In the genomic region with DNA sequence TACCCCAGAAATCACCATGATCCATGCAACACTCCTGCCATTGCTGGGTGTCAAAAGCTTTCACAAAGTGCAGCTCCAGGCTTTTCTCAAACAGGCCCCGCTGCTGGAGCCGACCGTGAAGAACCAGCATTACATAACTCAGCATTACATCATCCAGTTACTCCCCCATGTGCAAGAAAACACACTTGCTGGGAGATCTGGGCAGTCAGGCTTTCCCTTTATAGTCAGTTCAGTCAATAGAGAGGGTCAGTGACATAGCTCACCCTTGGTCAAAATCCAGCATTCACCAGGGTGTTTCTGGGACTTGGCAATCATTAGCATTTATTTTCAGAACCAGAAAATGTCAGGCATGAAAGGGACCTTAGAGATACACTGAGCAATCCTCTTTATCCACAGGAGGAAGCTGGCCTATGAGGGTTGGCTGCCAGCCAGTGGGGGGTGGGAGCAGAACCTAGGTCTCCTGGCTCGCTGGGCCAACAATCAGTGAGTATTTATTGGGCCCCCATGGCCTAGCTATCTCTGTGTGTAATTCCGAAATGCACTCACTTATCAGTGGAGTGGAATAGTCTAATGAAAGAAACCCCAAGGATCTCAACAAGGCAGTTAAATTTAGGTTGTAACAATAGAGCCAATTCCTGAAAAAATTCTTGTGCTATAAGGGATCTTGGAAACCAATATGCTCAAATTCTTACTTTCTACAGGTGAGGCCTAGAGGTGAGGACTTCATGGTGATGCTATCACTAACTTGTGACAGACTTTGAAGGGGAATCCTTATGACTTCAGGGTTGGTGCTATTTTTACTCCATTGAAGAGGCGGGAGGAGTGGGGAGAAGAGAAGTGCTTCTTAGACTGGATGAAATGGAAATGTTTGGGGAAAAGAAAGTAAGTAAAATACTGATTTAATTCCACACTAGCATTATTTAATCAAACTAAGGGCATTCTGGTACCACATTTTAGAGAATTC, we compare ENCODE assay signal across 9 cellular contexts. TPM values are rescaled to one million over a fixed set of nuclear protein-coding genes. Genes with fewer than 3 reads are reported as not detected.
DNase-seq lines count a peak whose midpoint lies in the region; ATAC-seq lines count a peak whose summit lies in the region.
"Had no signal": no experiment of that assay in that cellular context is flagged by ENCODE, and none has a peak within 500 bp of the region (broad histone marks: within the 10 kb centered on the region; RNA-seq: fewer than 3 reads in every experiment).

No MANE protein-coding gene starts in this region.

- H3K9me3 Mint-ChIP-seq in activated naive CD8-positive, alpha-beta T cell treated with anti-CD3 and anti-CD28 coated beads for 36 hours, result no peaks in the 10 kb centered on the region
- H3K9me3 Mint-ChIP-seq: activated B cell treated with CpG ODN at 0.5 μM for 24 hours had no signal

- H3K4me2 ChIP-seq in mesenchymal stem cell (ENCODE audit: low read length, poor library complexity, severe bottlenecking), result no peak overlapping the region

- H3K23ac ChIP-seq in mesenchymal stem cell (ENCODE audit: low read length in 2 of 2), result no peak overlapping the region

- H3K4me3 ChIP-seq in mesenchymal stem cell (ENCODE audit: insufficient read depth in 1 of 2, low read depth in 1 of 2, low read length in 2 of 2), result no peak overlapping the region

- 54% methylated on average over 6 of the region's 6 CpGs for WGBS in mesenchymal stem cell

- H3K27ac Mint-ChIP-seq in activated naive CD8-positive, alpha-beta T cell treated with anti-CD3 and anti-CD28 coated beads for 36 hours, result no peak overlapping the region
- H3K27ac Mint-ChIP-seq: activated B cell treated with CpG ODN at 0.5 μM for 24 hours had no signal

- no peak overlapping the region for H3K4ac ChIP-seq in mesenchymal stem cell (ENCODE audit: low read depth in 1 of 2, low read length in 2 of 2)

- peaks cover 2% of the 10 kb centered on the region for H3K4me1 Mint-ChIP-seq in activated naive CD8-positive, alpha-beta T cell treated with anti-CD3 and anti-CD28 coated beads for 36 hours

- H3K4me3 Mint-ChIP-seq in activated naive CD8-positive, alpha-beta T cell treated with anti-CD3 and anti-CD28 coated beads for 36 hours, result no peak overlapping the region
- H3K4me3 Mint-ChIP-seq: activated B cell treated with CpG ODN at 0.5 μM for 24 hours had no signal

- H4K91ac ChIP-seq in mesenchymal stem cell (ENCODE audit: low read length), result no peak overlapping the region

- peaks cover 0 to 4% of the 10 kb centered on the region in 2 experiments for H3K36me3 ChIP-seq in mesenchymal stem cell (ENCODE audit: control insufficient read depth in 1 of 2, insufficient read depth in 2 of 2, low read depth in 1 of 2, low read length in 2 of 2)

- H2AK5ac ChIP-seq in mesenchymal stem cell (ENCODE audit: low read length, severe bottlenecking), result no peak overlapping the region

- no peaks in the 10 kb centered on the region for H3K27me3 ChIP-seq in mesenchymal stem cell (ENCODE audit: control insufficient read depth in 1 of 2, insufficient read depth in 1 of 2, low read length in 2 of 2)

- peaks cover 13% of the 10 kb centered on the region for H3K36me3 Mint-ChIP-seq in activated naive CD8-positive, alpha-beta T cell treated with anti-CD3 and anti-CD28 coated beads for 36 hours

- H3K79me1 ChIP-seq in mesenchymal stem cell (replicated peaks; ENCODE audit: low read length, poor library complexity, severe bottlenecking), result peaks cover 23% of the 10 kb centered on the region

- no peaks in the 10 kb centered on the region for H3K27me3 Mint-ChIP-seq in activated naive CD8-positive, alpha-beta T cell treated with anti-CD3 and anti-CD28 coated beads for 36 hours
- H3K27me3 Mint-ChIP-seq: activated B cell treated with CpG ODN at 0.5 μM for 24 hours had no signal

- H2AFZ ChIP-seq in mesenchymal stem cell (ENCODE audit: low read depth, low read length), result no peak overlapping the region

- H2BK5ac ChIP-seq in mesenchymal stem cell (ENCODE audit: low read depth, low read length, poor library complexity, severe bottlenecking), result no peak overlapping the region

- H2BK12ac ChIP-seq in mesenchymal stem cell (ENCODE audit: low read length in 2 of 2), result no peak overlapping the region

- peak overlapping the region; percentile 97 for H3K27ac ChIP-seq in cingulate gyrus (ENCODE audit: low read depth, low read length)
- H3K27ac ChIP-seq in mesenchymal stem cell (ENCODE audit: low read length, poor library complexity, severe bottlenecking), result peak overlapping the region; percentile 14

- H4K8ac ChIP-seq in mesenchymal stem cell (ENCODE audit: low read length), result no peak overlapping the region

- H3K9ac ChIP-seq in mesenchymal stem cell (ENCODE audit: low read length), result peak overlapping the region; percentile 50

- no peak overlapping the region for H3K14ac ChIP-seq in mesenchymal stem cell (ENCODE audit: low read length in 2 of 2)

- DNase-seq in Ammon's horn (ENCODE audit: low spot score) (peak; percentile 93), NCI-H2227 treated with DMSO at 0.1 percent for 48 hours (lab: John Stamatoyannopoulos, UW) (peak; percentile 69), mesenchymal stem cell (peak; percentile 61), GOT3 (lab: John Stamatoyannopoulos, UW) (no peak)
- DNase-seq in effector CD4-positive, alpha-beta T cell, result no peak
- DNase-seq in activated naive CD8-positive, alpha-beta T cell treated with anti-CD3 and anti-CD28 coated beads for 36 hours, result no peak
- DNase-seq: activated B cell treated with CpG ODN at 0.5 μM for 24 hours had no signal

- no peak overlapping the region for H3K18ac ChIP-seq in mesenchymal stem cell (ENCODE audit: low read depth in 1 of 2, low read length in 2 of 2)

- ATAC-seq in GM19397 (IDR thresholded peaks at IDR 0.05; ENCODE audit: unreplicated experiment), result no peak

- H3K9me3 ChIP-seq in mesenchymal stem cell (ENCODE audit: control insufficient read depth, low read length), result no peaks in the 10 kb centered on the region

- H2BK120ac ChIP-seq in mesenchymal stem cell (ENCODE audit: low read depth, low read length), result no peak overlapping the region

- H2BK15ac ChIP-seq in mesenchymal stem cell (ENCODE audit: low read depth, poor library complexity, severe bottlenecking), result no peak overlapping the region

- peaks cover 7% of the 10 kb centered on the region for H3K4me1 ChIP-seq in mesenchymal stem cell (ENCODE audit: control insufficient read depth, insufficient read depth, low read depth, low read length)

RNA-seq across cellular contexts. Expression of a gene that starts 54.6 kb away (rescaled TPM):
- polyA plus RNA-seq in mesenchymal stem cell (2013, experiment 1 of 2), result 27.9 TPM
- 29.6 TPM for polyA plus RNA-seq in mesenchymal stem cell (2013, experiment 2 of 2)
- 10 to 100 TPM; 44.3 to 45.7 TPM for total RNA-seq in activated naive CD8-positive, alpha-beta T cell treated with anti-CD3 and anti-CD28 coated beads for 36 hours

RNA-seq across cellular contexts. Expression of a gene that starts 55.2 kb away (rescaled TPM):
- polyA plus RNA-seq in mesenchymal stem cell (2013, experiment 1 of 2), result 10.5 TPM
- 10.5 TPM for polyA plus RNA-seq in mesenchymal stem cell (2013, experiment 2 of 2)
- 10 to 100 TPM; 18.4 to 20.0 TPM for total RNA-seq in activated naive CD8-positive, alpha-beta T cell treated with anti-CD3 and anti-CD28 coated beads for 36 hours

Comparison
In these comparisons a context has a peak if more than half of its experiments do, and no peak if none do; other contexts are left out.
1. DNase-seq: peak in Ammon's horn (single experiment), NCI-H2227 treated with DMSO at 0.1 percent for 48 hours (single experiment) and mesenchymal stem cell (single experiment); none in GOT3 (single experiment), effector CD4-positive, alpha-beta T cell (single experiment) and activated naive CD8-positive, alpha-beta T cell treated with anti-CD3 and anti-CD28 coated beads for 36 hours (single experiment).